ENCODE assay signal across 1 cellular context in the genomic region with DNA sequence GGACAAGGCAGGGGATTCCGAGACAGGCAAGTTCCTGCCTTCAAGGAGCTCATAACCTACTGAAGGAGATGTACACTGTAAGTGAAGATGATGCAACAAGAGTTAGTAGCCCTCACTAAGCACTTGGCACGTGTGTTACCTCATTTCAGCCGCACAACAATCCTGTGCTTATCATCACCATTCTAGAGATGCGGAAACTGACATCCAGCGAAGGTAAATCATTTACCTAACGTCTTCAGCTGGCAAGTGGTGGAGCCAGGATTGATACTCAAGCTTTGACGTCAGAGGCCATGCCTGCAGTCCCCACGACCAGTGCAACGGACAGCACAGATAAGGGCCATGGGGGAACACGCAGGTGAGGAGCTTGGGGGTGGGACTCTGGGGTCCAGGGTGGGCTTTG.
TF ChIP-seq lines count a peak whose summit lies in the region.

No MANE protein-coding gene starts in this region.

TF ChIP-seq in H1, 55 proteins besides CTCF, POLR2A, EP300 and RAD21:
- TF ChIP-seq NANOG (IDR thresholded peaks at IDR 0.05; ENCODE audit: insufficient read depth, low read depth, low read length, poor library complexity, severe bottlenecking) = no peak
- TF ChIP-seq CTBP2 (IDR thresholded peaks at IDR 0.05; ENCODE audit: borderline replicate concordance, insufficient read depth, insufficient read length, low read length) = no peak
- TF ChIP-seq EZH2 (IDR thresholded peaks at IDR 0.05; ENCODE audit: low read depth, low read length, severe bottlenecking) = no peak
- TF ChIP-seq KDM4A (IDR thresholded peaks at IDR 0.05; ENCODE audit: low read depth, low read length, severe bottlenecking) = no peak
- TF ChIP-seq POLR2AphosphoS5 (IDR thresholded peaks at IDR 0.05; ENCODE audit: low read depth, low read length) = no peak
- no peak for TF ChIP-seq CHD2 (IDR thresholded peaks at IDR 0.05; ENCODE audit: low read length)
- no peak for TF ChIP-seq RXRA (IDR thresholded peaks at IDR 0.05; ENCODE audit: insufficient read depth, low read depth, low read length)
- no peak for TF ChIP-seq EGR1 (IDR thresholded peaks at IDR 0.05; ENCODE audit: borderline replicate concordance, low read depth, low read length)
- TF ChIP-seq BCL11A (IDR thresholded peaks at IDR 0.05; ENCODE audit: low read depth in 2 of 2, low read length in 2 of 2) = no peak
- no peak for TF ChIP-seq KDM1A (IDR thresholded peaks at IDR 0.05; ENCODE audit: borderline replicate concordance, low read length)
- TF ChIP-seq, protein P1, sequence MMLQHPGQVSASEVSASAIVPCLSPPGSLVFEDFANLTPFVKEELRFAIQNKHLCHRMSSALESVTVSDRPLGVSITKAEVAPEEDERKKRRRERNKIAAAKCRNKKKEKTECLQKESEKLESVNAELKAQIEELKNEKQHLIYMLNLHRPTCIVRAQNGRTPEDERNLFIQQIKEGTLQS (IDR thresholded peaks at IDR 0.05; ENCODE audit: insufficient read depth, low read depth, low read length) = no peak
- TF ChIP-seq ZNF274 (IDR thresholded peaks at IDR 0.05; ENCODE audit: borderline replicate concordance, extremely low read depth, low read length) = no peak
- no peak for TF ChIP-seq YY1 (IDR thresholded peaks at IDR 0.05; ENCODE audit: low read depth, low read length)
- TF ChIP-seq TBP (IDR thresholded peaks at IDR 0.05; ENCODE audit: low read depth, low read length) = no peak
- no peak for TF ChIP-seq JUND (IDR thresholded peaks at IDR 0.05; ENCODE audit: low read length)
- TF ChIP-seq, protein P2, sequence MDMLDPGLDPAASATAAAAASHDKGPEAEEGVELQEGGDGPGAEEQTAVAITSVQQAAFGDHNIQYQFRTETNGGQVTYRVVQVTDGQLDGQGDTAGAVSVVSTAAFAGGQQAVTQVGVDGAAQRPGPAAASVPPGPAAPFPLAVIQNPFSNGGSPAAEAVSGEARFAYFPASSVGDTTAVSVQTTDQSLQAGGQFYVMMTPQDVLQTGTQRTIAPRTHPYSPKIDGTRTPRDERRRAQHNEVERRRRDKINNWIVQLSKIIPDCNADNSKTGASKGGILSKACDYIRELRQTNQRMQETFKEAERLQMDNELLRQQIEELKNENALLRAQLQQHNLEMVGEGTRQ (IDR thresholded peaks at IDR 0.05; ENCODE audit: low read length) = no peak
